ENCODE assay signal across 13 cellular contexts in genomic region chr5:174409070-174409469, GRCh38.
DNase-seq lines count a peak whose midpoint lies in the region; ATAC-seq, FAIRE-seq and TF ChIP-seq lines count a peak whose summit lies in the region.
"Had no signal": no experiment of that assay in that cellular context is flagged by ENCODE, and none has a peak within 500 bp of the region (broad histone marks: within the 10 kb centered on the region; RNA-seq: fewer than 3 reads in every experiment).

No MANE protein-coding gene starts in this region.

- no peaks in the 10 kb centered on the region for H3K4me1 ChIP-seq in OCI-LY1 (ENCODE audit: insufficient read depth, low read length, severe bottlenecking)

- H3K4me3 ChIP-seq in OCI-LY1 (ENCODE audit: low read depth, low read length, poor library complexity, severe bottlenecking) = no peak overlapping the region
- H3K4me3 ChIP-seq in choroid plexus epithelial cell (ENCODE audit: low read depth, low read length) = no peak overlapping the region

- no peaks in the 10 kb centered on the region for H3K79me2 ChIP-seq in OCI-LY1 (ENCODE audit: insufficient read depth, low read length)

- peak; percentile 41 for FAIRE-seq in GM18507 (lab: Jason Lieb, UNC)

- H3K9ac ChIP-seq in OCI-LY1 (ENCODE audit: low read length) = no peak overlapping the region

- no peak overlapping the region for H3K4me2 ChIP-seq in OCI-LY1 (ENCODE audit: low read length)

- no peaks in the 10 kb centered on the region; the same call in 1 of the 2 replicates for H3K27me3 ChIP-seq in OCI-LY1 (ENCODE audit: insufficient read depth, low read length)

- no peaks in the 10 kb centered on the region for H4K20me1 ChIP-seq in OCI-LY1 (ENCODE audit: insufficient read depth, low read length)

- DNase-seq in GM18507 (ENCODE audit: extremely low spot score, insufficient read length, low read depth) = no peak
- DNase-seq in choroid plexus epithelial cell (ENCODE audit: low read depth) = peak; percentile 21
- no peak for DNase-seq in NCI-H345 (lab: John Stamatoyannopoulos, UW)
- DNase-seq in retina = no peak
- no peak for DNase-seq in AG08396 (ENCODE audit: low spot score)
- DNase-seq: activated naive CD8-positive, alpha-beta T cell treated with anti-CD3 and anti-CD28 coated beads for 36 hours; GF-D8; posterior cingulate gyrus; stimulated activated CD4-positive, alpha-beta T cell treated with anti-CD3 and anti-CD28 coated beads, Interleukin-4, amount 100 ng/mL, for 4 hours; stimulated activated naive CD8-positive, alpha-beta T cell treated with anti-CD3 and anti-CD28 coated beads, Interleukin-15, amount 100 ng/mL, for 72 hours had no signal

- no peak overlapping the region for H2AFZ ChIP-seq in OCI-LY1 (ENCODE audit: low read length)

- H3K27ac ChIP-seq in 22Rv1 = no peak overlapping the region
- no peak overlapping the region for H3K27ac ChIP-seq in OCI-LY1 (ENCODE audit: low read depth, low read length, poor library complexity, severe bottlenecking)

- TF ChIP-seq CTCF in 22Rv1 (IDR thresholded peaks at IDR 0.05) (0 out of 2 replicates have a peak, but pooled peaks have one; percentile 14), OCI-LY1 (IDR thresholded peaks at IDR 0.05; ENCODE audit: low read length) (peak; percentile 25; the same call in 1 of the 2 replicates), choroid plexus epithelial cell (conservative IDR thresholded peaks at IDR 0.05; ENCODE audit: low read depth, low read length) (peak; percentile 52)

- no peaks in the 10 kb centered on the region for H3K36me3 ChIP-seq in OCI-LY1 (ENCODE audit: insufficient read depth, low read length)

- no peaks in the 10 kb centered on the region for H3K9me3 ChIP-seq in OCI-LY1 (ENCODE audit: low read length)

- ATAC-seq in GM18870 (IDR thresholded peaks at IDR 0.05; ENCODE audit: unreplicated experiment) = no peak
- ATAC-seq: stimulated activated naive CD8-positive, alpha-beta T cell treated with anti-CD3 and anti-CD28 coated beads, Interleukin-15, amount 100 ng/mL, for 72 hours had no signal

- no peaks in the 10 kb centered on the region for H3K9me2 ChIP-seq in OCI-LY1 (ENCODE audit: low read depth, low read length)

- H3F3A ChIP-seq in OCI-LY1 (ENCODE audit: insufficient read depth, low read length) = no peaks in the 10 kb centered on the region
